Comparison of ENCODE assay signal across 8 cellular contexts in genomic region chr3:197394464-197395321, GRCh38.
DNase-seq lines count a peak whose midpoint lies in the region; ATAC-seq lines count a peak whose summit lies in the region.

No MANE protein-coding gene starts in this region.

- peak; percentile 95 for DNase-seq in HK-2 (ENCODE audit: unreplicated experiment)
- peak; percentile 61 for DNase-seq in activated naive CD8-positive, alpha-beta T cell treated with anti-CD3 and anti-CD28 coated beads, Interleukin-2, amount 50 U/mL, for 24 hours
- DNase-seq in left lobe of liver (ENCODE audit: low spot score), result peak; percentile 36
- peak; percentile 42 to 87 for DNase-seq in stimulated activated effector memory CD8-positive, alpha-beta T cell treated with anti-CD3 and anti-CD28 coated beads, Interleukin-12 subunit alpha, Interleukin-12 subunit beta, amount 100 ng/mL, for 72 hours (ENCODE audit: low spot score in 2 of 2)
- DNase-seq in NOMO-1 (lab: John Stamatoyannopoulos, UW; ENCODE audit: unreplicated experiment in 2 of 2), result no peak

- H3K9me3 Mint-ChIP-seq in activated naive CD8-positive, alpha-beta T cell treated with anti-CD3 and anti-CD28 coated beads, Interleukin-2, amount 50 U/mL, for 24 hours, result no peaks in the 10 kb centered on the region
- no peaks in the 10 kb centered on the region for H3K9me3 Mint-ChIP-seq in stimulated activated effector memory CD8-positive, alpha-beta T cell treated with anti-CD3 and anti-CD28 coated beads, Interleukin-12 subunit alpha, Interleukin-12 subunit beta, amount 100 ng/mL, for 72 hours

- H3K27me3 Mint-ChIP-seq in activated naive CD8-positive, alpha-beta T cell treated with anti-CD3 and anti-CD28 coated beads, Interleukin-2, amount 50 U/mL, for 24 hours, result peaks cover 4% of the 10 kb centered on the region

- peaks cover 35% of the 10 kb centered on the region for H3K4me1 Mint-ChIP-seq in activated naive CD8-positive, alpha-beta T cell treated with anti-CD3 and anti-CD28 coated beads, Interleukin-2, amount 50 U/mL, for 24 hours
- H3K4me1 Mint-ChIP-seq in stimulated activated effector memory CD8-positive, alpha-beta T cell treated with anti-CD3 and anti-CD28 coated beads, Interleukin-12 subunit alpha, Interleukin-12 subunit beta, amount 100 ng/mL, for 72 hours, result peaks cover 34% of the 10 kb centered on the region

- H3K36me3 Mint-ChIP-seq in activated naive CD8-positive, alpha-beta T cell treated with anti-CD3 and anti-CD28 coated beads, Interleukin-2, amount 50 U/mL, for 24 hours (ENCODE audit: low read depth), result no peaks in the 10 kb centered on the region
- peaks cover 5% of the 10 kb centered on the region for H3K36me3 Mint-ChIP-seq in stimulated activated effector memory CD8-positive, alpha-beta T cell treated with anti-CD3 and anti-CD28 coated beads, Interleukin-12 subunit alpha, Interleukin-12 subunit beta, amount 100 ng/mL, for 72 hours

- H3K4me3 Mint-ChIP-seq in activated naive CD8-positive, alpha-beta T cell treated with anti-CD3 and anti-CD28 coated beads, Interleukin-2, amount 50 U/mL, for 24 hours, result no peak overlapping the region
- H3K4me3 Mint-ChIP-seq in stimulated activated effector memory CD8-positive, alpha-beta T cell treated with anti-CD3 and anti-CD28 coated beads, Interleukin-12 subunit alpha, Interleukin-12 subunit beta, amount 100 ng/mL, for 72 hours, result peak overlapping the region; percentile 38

- H3K27ac Mint-ChIP-seq in activated naive CD8-positive, alpha-beta T cell treated with anti-CD3 and anti-CD28 coated beads, Interleukin-2, amount 50 U/mL, for 24 hours, result peak overlapping the region; percentile 84
- H3K27ac Mint-ChIP-seq in stimulated activated effector memory CD8-positive, alpha-beta T cell treated with anti-CD3 and anti-CD28 coated beads, Interleukin-12 subunit alpha, Interleukin-12 subunit beta, amount 100 ng/mL, for 72 hours, result peak overlapping the region; percentile 26

- peak; percentile 73 for ATAC-seq in GM19324 (IDR thresholded peaks at IDR 0.05; ENCODE audit: low FRiP score, unreplicated experiment)
- ATAC-seq in activated naive CD8-positive, alpha-beta T cell treated with anti-CD3 and anti-CD28 coated beads, Interleukin-2, amount 50 U/mL, for 24 hours, result peak; percentile 85
- no peak for ATAC-seq in left lobe of liver
- peak; percentile 99 for ATAC-seq in stimulated activated effector memory CD8-positive, alpha-beta T cell treated with anti-CD3 and anti-CD28 coated beads, Interleukin-12 subunit alpha, Interleukin-12 subunit beta, amount 100 ng/mL, for 72 hours
- ATAC-seq in GM21737 (IDR thresholded peaks at IDR 0.05; ENCODE audit: unreplicated experiment), result no peak
- no peak for ATAC-seq in GM21723 (IDR thresholded peaks at IDR 0.05; ENCODE audit: unreplicated experiment)

Comparison
In these comparisons a context has a peak if more than half of its experiments do, and no peak if none do; other contexts are left out.
1. ATAC-seq: peak in GM19324 (single experiment), activated naive CD8-positive, alpha-beta T cell treated with anti-CD3 and anti-CD28 coated beads, Interleukin-2, amount 50 U/mL, for 24 hours (single experiment) and stimulated activated effector memory CD8-positive, alpha-beta T cell treated with anti-CD3 and anti-CD28 coated beads, Interleukin-12 subunit alpha, Interleukin-12 subunit beta, amount 100 ng/mL, for 72 hours (single experiment); none in left lobe of liver (single experiment), GM21737 (single experiment) and GM21723 (single experiment).
2. DNase-seq: peak in HK-2 (single experiment), activated naive CD8-positive, alpha-beta T cell treated with anti-CD3 and anti-CD28 coated beads, Interleukin-2, amount 50 U/mL, for 24 hours (single experiment), left lobe of liver (single experiment) and stimulated activated effector memory CD8-positive, alpha-beta T cell treated with anti-CD3 and anti-CD28 coated beads, Interleukin-12 subunit alpha, Interleukin-12 subunit beta, amount 100 ng/mL, for 72 hours (2 of 2); none in NOMO-1 (0 of 2).